ENCODE assay signal across 1 cellular context in genomic region chr1:223251387-223251786, GRCh38.
TF ChIP-seq lines count a peak whose summit lies in the region.

No MANE protein-coding gene starts in this region.

TF ChIP-seq in HEK293, 187 proteins besides CTCF, POLR2A, EP300 and RAD21:
- TF ChIP-seq ZNF280D (tag by site-specific recombination; IDR thresholded peaks at IDR 0.05) (0 out of 2 replicates have a peak, but pooled peaks have one; percentile 37), ZNF146 (tag by site-specific recombination; IDR thresholded peaks at IDR 0.05) (peak; percentile 95), ZNF580 (tag by site-specific recombination; IDR thresholded peaks at IDR 0.05) (peak; percentile 65; the same call in 1 of the 2 replicates)
